Comparison of ENCODE assay signal across 28 cellular contexts in genomic region chr1:157319567-157319966, GRCh38.
"Had no signal": no experiment of that assay in that cellular context is flagged by ENCODE, and none has a peak within 500 bp of the region (broad histone marks: within the 10 kb centered on the region; RNA-seq: fewer than 3 reads in every experiment).

No MANE protein-coding gene starts in this region.

- H3K4me2 ChIP-seq: smooth muscle cell had no signal

- H3K4me1 ChIP-seq: left lung, lower lobe of right lung, right atrium auricular region, right lobe of liver, stomach, testis, thyroid gland, transverse colon, upper lobe of left lung, vagina had no signal

- H3K36me3 ChIP-seq: left lung, lower lobe of right lung, ovary, right atrium auricular region, right lobe of liver, stomach, thyroid gland, transverse colon, upper lobe of left lung, vagina had no signal

- H3K4me3 ChIP-seq: left lung, lower lobe of right lung, mucosa of descending colon, ovary, right atrium auricular region, right lobe of liver, smooth muscle cell, stomach, testis, thyroid gland, transverse colon, upper lobe of left lung, vagina had no signal

- H3K27ac ChIP-seq: left lung, lower lobe of right lung, ovary, right atrium auricular region, right lobe of liver, stomach, testis, thyroid gland, transverse colon, upper lobe of left lung, vagina had no signal

- DNase-seq: hypothalamus; immature natural killer cell; kidney; left colon; left lung; lower lobe of right lung; mammary epithelial cell; mesenchymal stem cell; mucosa of descending colon; naive thymus-derived CD4-positive, alpha-beta T cell; ovary; right lobe of liver; stimulated activated CD4-positive, alpha-beta T cell treated with anti-CD3 and anti-CD28 coated beads, Interleukin-1b, Interleukin-23, amount 100 ng/mL, for 48 hours; stimulated activated CD4-positive, alpha-beta T cell treated with anti-CD3 and anti-CD28 coated beads, Interleukin-2, amount 100 ng/mL, for 48 hours; stimulated activated CD4-positive, alpha-beta T cell treated with anti-CD3 and anti-CD28 coated beads, Interleukin-4, amount 100 ng/mL, for 4 hours; stimulated activated naive B cell treated with anti-CD40 and anti-IgM and Interleukin-4, amounts not matched to agents 10 μg/mL and 1 μg/mL and 100 μg/mL, for 72 hours; stimulated activated naive CD8-positive, alpha-beta T cell treated with anti-CD3 and anti-CD28 coated beads, Interleukin-15, Interleukin-2, amounts not matched to agents 100 U/mL and 50 U/mL, for 24 hours; stomach; testis; thyroid gland; transverse colon; upper lobe of left lung had no signal

- H3K4me3 Mint-ChIP-seq: immature natural killer cell; mesothelial cell of epicardium; naive thymus-derived CD4-positive, alpha-beta T cell; natural killer cell treated with Interleukin-12 subunit alpha and Interleukin-12 subunit beta and Interleukin-15 and Interleukin-18, amount 100 ng/mL, for 72 hours; stimulated activated naive B cell treated with anti-CD40 and anti-IgM and Interleukin-4, amounts not matched to agents 10 μg/mL and 1 μg/mL and 100 μg/mL, for 72 hours had no signal

- H3K27me3 Mint-ChIP-seq: progenitor cell of endocrine pancreas had no signal

- H3K4me1 Mint-ChIP-seq: immature natural killer cell; mesothelial cell of epicardium; naive thymus-derived CD4-positive, alpha-beta T cell; stimulated activated naive B cell treated with anti-CD40 and anti-IgM and Interleukin-4, amounts not matched to agents 10 μg/mL and 1 μg/mL and 100 μg/mL, for 72 hours had no signal

- ATAC-seq: left colon; left lung; lower lobe of right lung; mucosa of descending colon; naive thymus-derived CD4-positive, alpha-beta T cell; natural killer cell treated with Interleukin-12 subunit alpha and Interleukin-12 subunit beta and Interleukin-15 and Interleukin-18, amount 100 ng/mL, for 72 hours; right lobe of liver; stimulated activated naive B cell treated with anti-CD40 and anti-IgM and Interleukin-4, amounts not matched to agents 10 μg/mL and 1 μg/mL and 100 μg/mL, for 72 hours; stimulated activated naive CD8-positive, alpha-beta T cell treated with anti-CD3 and anti-CD28 coated beads, Interleukin-15, Interleukin-2, amounts not matched to agents 100 U/mL and 50 U/mL, for 24 hours had no signal

- H3K27ac Mint-ChIP-seq: immature natural killer cell; mesothelial cell of epicardium; naive thymus-derived CD4-positive, alpha-beta T cell; natural killer cell treated with Interleukin-12 subunit alpha and Interleukin-12 subunit beta and Interleukin-15 and Interleukin-18, amount 100 ng/mL, for 72 hours; progenitor cell of endocrine pancreas; stimulated activated naive B cell treated with anti-CD40 and anti-IgM and Interleukin-4, amounts not matched to agents 10 μg/mL and 1 μg/mL and 100 μg/mL, for 72 hours had no signal

- H3K27me3 ChIP-seq: left lung, ovary, right atrium auricular region, right lobe of liver, stomach, testis, thyroid gland, transverse colon, upper lobe of left lung, vagina had no signal
